Comparison of ENCODE assay signal across 6 cellular contexts in the genomic region with DNA sequence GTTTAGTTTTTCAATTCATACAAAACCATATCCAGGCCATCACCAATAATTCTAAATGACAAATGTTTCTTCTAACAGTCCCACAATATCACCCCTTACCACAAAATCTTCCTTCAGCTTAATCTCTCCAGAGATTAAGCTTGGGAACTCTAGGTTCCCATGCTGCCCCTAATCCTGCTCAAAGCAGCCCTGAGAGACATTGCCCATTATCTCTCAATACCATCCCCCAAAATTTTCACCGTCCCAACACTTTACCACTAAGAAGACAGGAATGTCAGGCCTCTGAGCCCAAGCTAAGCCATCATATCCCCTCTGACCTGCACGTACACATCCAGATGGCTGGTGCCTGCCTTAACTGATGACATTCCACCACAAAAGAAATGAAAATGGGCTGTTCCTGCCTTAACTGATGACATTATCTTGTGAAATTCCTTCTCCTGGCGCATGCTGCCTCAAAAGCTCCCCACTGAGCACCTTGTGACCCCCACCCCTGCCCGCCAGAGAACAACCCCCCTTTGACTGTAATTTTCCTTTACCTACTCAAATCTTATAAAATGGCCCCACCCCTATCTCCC.
DNase-seq lines count a peak whose midpoint lies in the region; ATAC-seq and TF ChIP-seq lines count a peak whose summit lies in the region.
"Not testable (repeated sequence)": the region's sequence is repeated elsewhere in the genome, so short reads cannot be mapped to it uniquely, and the experiment has no call there.

No MANE protein-coding gene starts in this region.

- peak overlapping the region; percentile 93 for H2BK5ac ChIP-seq in mesendoderm (ENCODE audit: low read length)

- H3K56ac ChIP-seq in mesendoderm (ENCODE audit: low read length): peak overlapping the region; percentile 60

- not testable (repeated sequence) for H3K4me3 ChIP-seq in GM23338; HUES6 (ENCODE audit: low read depth, low read length); endodermal cell (ENCODE audit: low read length); mesendoderm (ENCODE audit: low read length)

- H3K18ac ChIP-seq in mesendoderm (ENCODE audit: low read length): not testable (repeated sequence)

- H3K4me2 ChIP-seq in GM23338: peak overlapping the region; percentile 35; the same call in 1 of the 2 replicates
- H3K4me2 ChIP-seq in mesendoderm (ENCODE audit: low read length): not testable (repeated sequence)

- not testable (repeated sequence) for H3K27me3 Mint-ChIP-seq in GM23338 (ENCODE audit: insufficient read depth, low read depth, poor library complexity); WTC11 (ENCODE audit: low read depth); endodermal cell (ENCODE audit: insufficient read depth)

- POLR2A ChIA-PET in WTC11 (lab: Charles Lee): not testable (repeated sequence)

- H3K36me3 Mint-ChIP-seq in GM23338 (ENCODE audit: low read depth) (peaks cover 39% of the 10 kb centered on the region), WTC11 (peaks cover 39% of the 10 kb centered on the region), endodermal cell (ENCODE audit: low read depth) (peaks cover 38% of the 10 kb centered on the region)

- TF ChIP-seq CTCF in GM23338 (conservative IDR thresholded peaks at IDR 0.05; ENCODE audit: low read depth in 2 of 2); WTC11 (IDR thresholded peaks at IDR 0.05); endodermal cell (conservative IDR thresholded peaks at IDR 0.05): not testable (repeated sequence)

- WGBS in endodermal cell (ENCODE audit: insufficient coverage in 1 of 2, insufficient read length in 1 of 2), 2 experiments: 15 to 17% methylated on average over 2 to 4 of the region's 4 CpGs
- no CpG with 5 or more reads among the region's 4 CpGs for WGBS in mesendoderm (ENCODE audit: extremely low coverage, insufficient coverage, low lambda C conversion rate)

- ATAC-seq in GM23338, WTC11: not testable (repeated sequence)

- not testable (repeated sequence) for H2AFZ ChIP-seq in GM23338

- H3K79me2 ChIP-seq in GM23338 (replicated peaks; ENCODE audit: insufficient read depth); mesendoderm (ENCODE audit: control insufficient read depth, insufficient read depth, low read length): not testable (repeated sequence)

- H3K36me3 ChIP-seq in GM23338 (ENCODE audit: insufficient read depth); HUES6 (ENCODE audit: control insufficient read depth, insufficient read depth, low read length); endodermal cell (ENCODE audit: control insufficient read depth, insufficient read depth, low read length); mesendoderm (ENCODE audit: control insufficient read depth, insufficient read depth, low read length): not testable (repeated sequence)

- H3K27ac ChIP-seq in GM23338 (ENCODE audit: low read depth): peak overlapping the region; percentile 81
- H3K27ac ChIP-seq in HUES6 (ENCODE audit: low read depth, low read length): peak overlapping the region; percentile 94; the same call in 1 of the 2 replicates
- not testable (repeated sequence) for H3K27ac ChIP-seq in endodermal cell (ENCODE audit: low read depth, low read length)
- peak overlapping the region; percentile 77 for H3K27ac ChIP-seq in mesendoderm (ENCODE audit: low read depth, low read length)

- H3K79me1 ChIP-seq in mesendoderm (ENCODE audit: low read length): not testable (repeated sequence)

- H3K9ac ChIP-seq in HUES6 (ENCODE audit: low read length): peak overlapping the region; percentile 71
- H3K9ac ChIP-seq in endodermal cell (ENCODE audit: extremely low read depth, low read length, poor library complexity, severe bottlenecking): peak overlapping the region; percentile 33
- not testable (repeated sequence) for H3K9ac ChIP-seq in mesendoderm (ENCODE audit: low read length)

- not testable (repeated sequence) for H3K27me3 ChIP-seq in GM23338 (ENCODE audit: insufficient read depth); HUES6 (ENCODE audit: control insufficient read depth, insufficient read depth, low read length); endodermal cell (ENCODE audit: control insufficient read depth, insufficient read depth, low read length, poor library complexity, severe bottlenecking); mesendoderm (ENCODE audit: insufficient read depth, low read length, poor library complexity)

- peak overlapping the region; percentile 32 for H3K27ac Mint-ChIP-seq in GM23338
- H3K27ac Mint-ChIP-seq in WTC11: peak overlapping the region; percentile 75
- peak overlapping the region; percentile 96 for H3K27ac Mint-ChIP-seq in endodermal cell

- H3K9me3 ChIP-seq in HUES6 (ENCODE audit: control insufficient read depth, insufficient read depth, low read depth, low read length); endodermal cell (ENCODE audit: control insufficient read depth, low read length): not testable (repeated sequence)

- not testable (repeated sequence) for H4K8ac ChIP-seq in mesendoderm (ENCODE audit: low read depth, low read length)

- H4K20me1 ChIP-seq in GM23338 (replicated peaks; ENCODE audit: insufficient read depth): not testable (repeated sequence)

- H3K9me3 Mint-ChIP-seq in GM23338 (peaks cover 27% of the 10 kb centered on the region), WTC11 (peaks cover 37% of the 10 kb centered on the region), endodermal cell (peaks cover 40% of the 10 kb centered on the region)

- H3F3A ChIP-seq in GM23338 (replicated peaks; ENCODE audit: low read depth): not testable (repeated sequence)

- H3K23ac ChIP-seq in mesendoderm (ENCODE audit: low read length): not testable (repeated sequence)

- H2BK120ac ChIP-seq in mesendoderm (ENCODE audit: low read depth, low read length): peak overlapping the region; percentile 35

- not testable (repeated sequence) for H3K4me3 Mint-ChIP-seq in GM23338, WTC11
- H3K4me3 Mint-ChIP-seq in endodermal cell: peak overlapping the region; percentile 18

- H3K4me1 Mint-ChIP-seq in GM23338 (peaks cover 44% of the 10 kb centered on the region), WTC11 (peaks cover 64% of the 10 kb centered on the region), endodermal cell (peaks cover 49% of the 10 kb centered on the region)

- H2AK5ac ChIP-seq in mesendoderm (ENCODE audit: low read length): not testable (repeated sequence)

- not testable (repeated sequence) for H4K5ac ChIP-seq in mesendoderm (ENCODE audit: low read length)

- not testable (repeated sequence) for H2BK15ac ChIP-seq in mesendoderm (replicated peaks; ENCODE audit: low read depth)

- H3K9me2 ChIP-seq in GM23338 (ENCODE audit: insufficient read depth): not testable (repeated sequence)

- H3K4me1 ChIP-seq in GM23338 (ENCODE audit: insufficient read depth) (peaks cover 44% of the 10 kb centered on the region), HUES6 (ENCODE audit: control insufficient read depth, insufficient read depth, low read length) (peaks cover 45% of the 10 kb centered on the region)
- not testable (repeated sequence) for H3K4me1 ChIP-seq in endodermal cell (ENCODE audit: control insufficient read depth, insufficient read depth, low read length); mesendoderm (ENCODE audit: control insufficient read depth, low read depth, low read length)

- CTCF ChIA-PET in WTC11 (lab: Charles Lee): interaction anchor here (0.9 to 1.6 kb wide), 4 partner anchors 12 to 384 kb away, joined by 3 to 17 read pairs (median 10); no protein-coding TSS in a partner anchor

- DNase-seq in GM23338 (ENCODE audit: low spot score): peak; percentile 27
- DNase-seq in NCI-H82 (lab: John Stamatoyannopoulos, UW): peak; percentile 75
- DNase-seq in WTC11 (ENCODE audit: low spot score): not testable (repeated sequence)
- peak; percentile 80 for DNase-seq in endodermal cell
- peak; percentile 91 for DNase-seq in mesendoderm

- H3K4ac ChIP-seq in mesendoderm (ENCODE audit: low read depth, low read length): peak overlapping the region; percentile 55

TF ChIP-seq in GM23338, 12 proteins besides CTCF, POLR2A, EP300 and RAD21:
- TF ChIP-seq NANOG (IDR thresholded peaks at IDR 0.05; ENCODE audit: borderline replicate concordance): peak; percentile 85

TF ChIP-seq in WTC11, 78 proteins besides CTCF, POLR2A, EP300 and RAD21:
- TF ChIP-seq TEAD1 (CRISPR knock-in tag; IDR thresholded peaks at IDR 0.05) (peak; percentile 56; the same call in 1 of the 2 replicates), FOXK1 (CRISPR knock-in tag; IDR thresholded peaks at IDR 0.05) (peak; percentile 53; the same call in 1 of the 2 replicates)
TF ChIP-seq in WTC11: peak in this region for 2; not testable (repeated sequence) for 76.

Comparison
In these comparisons a context has a peak if more than half of its experiments do, and no peak if none do; other contexts are left out.
1. H3K27ac Mint-ChIP-seq: peak in every context shown above with its lines; median percentile 96 in endodermal cell; 75 in WTC11; 32 in GM23338.